ENCODE assay signal across 15 cellular contexts in genomic region chr11:125262194-125262824, GRCh38.
DNase-seq lines count a peak whose midpoint lies in the region; ATAC-seq, FAIRE-seq and TF ChIP-seq lines count a peak whose summit lies in the region.
"Had no signal": no experiment of that assay in that cellular context is flagged by ENCODE, and none has a peak within 500 bp of the region (broad histone marks: within the 10 kb centered on the region; RNA-seq: fewer than 3 reads in every experiment).

No MANE protein-coding gene starts in this region.

- no peak overlapping the region for H3K4me3 ChIP-seq in AG04450 (ENCODE audit: low read depth, low read length)
- H3K4me3 ChIP-seq in endothelial cell of umbilical vein (replicated peaks in 1 of 3; ENCODE audit: insufficient read depth in 1 of 3, low read depth in 1 of 3, low read length in 3 of 3), result no peak overlapping the region
- H3K4me3 ChIP-seq in uterus, result no peak overlapping the region

- intact Hi-C loops in endothelial cell of umbilical vein (cut with micrococcal nuclease) (loop anchor here (5.0 kb wide), 1 partner anchor 85 kb away; no protein-coding TSS in a partner anchor), uterus (cut with DNase I; ENCODE audit: low total_unique reads) (no loop called here)

- no peak for ATAC-seq in HG02642 (IDR thresholded peaks at IDR 0.05; ENCODE audit: poor library complexity, unreplicated experiment)
- ATAC-seq: naive thymus-derived CD8-positive, alpha-beta T cell had no signal

- BruUV-seq in endothelial cell of umbilical vein (replicated peaks; lab: Mats Ljungman, UMichigan), result no TSS peak

- no peak for TF ChIP-seq POLR2A in endothelial cell of umbilical vein (IDR thresholded peaks at IDR 0.05; ENCODE audit: low read depth, low read length)
- no peak for TF ChIP-seq POLR2A in uterus (IDR thresholded peaks at IDR 0.05)

- peak overlapping the region; percentile 99 for H3K27ac ChIP-seq in AG04450 (ENCODE audit: low read depth, low read length)
- H3K27ac ChIP-seq in endothelial cell of umbilical vein (ENCODE audit: insufficient read depth, low read depth, low read length), result no peak overlapping the region
- no peak overlapping the region for H3K27ac ChIP-seq in uterus

- H3K36me3 Mint-ChIP-seq in nephron (ENCODE audit: low read depth), result no peaks in the 10 kb centered on the region
- H3K36me3 Mint-ChIP-seq: naive thymus-derived CD8-positive, alpha-beta T cell had no signal

- no peak for FAIRE-seq in endothelial cell of umbilical vein (lab: Jason Lieb, UNC)
- FAIRE-seq: GM12891, TTC549 had no signal

- no peaks in the 10 kb centered on the region for H3K9me3 Mint-ChIP-seq in nephron
- H3K9me3 Mint-ChIP-seq: central memory CD8-positive, alpha-beta T cell; naive thymus-derived CD8-positive, alpha-beta T cell had no signal

- H3K4me1 Mint-ChIP-seq in nephron, result peaks cover 88% of the 10 kb centered on the region
- H3K4me1 Mint-ChIP-seq: central memory CD8-positive, alpha-beta T cell had no signal

- no peaks in the 10 kb centered on the region for H3K36me3 ChIP-seq in endothelial cell of umbilical vein (ENCODE audit: control insufficient read depth in 2 of 2, extremely low read depth in 1 of 2, insufficient read depth in 2 of 2, low read length in 2 of 2)
- no peaks in the 10 kb centered on the region for H3K36me3 ChIP-seq in uterus

- no peaks in the 10 kb centered on the region for H4K20me1 ChIP-seq in endothelial cell of umbilical vein (replicated peaks; ENCODE audit: control insufficient read depth, extremely low read depth, insufficient read depth, low read length)

- H3K4me3 Mint-ChIP-seq in nephron, result peak overlapping the region; percentile 45 to 67 (median 54)
- H3K4me3 Mint-ChIP-seq: central memory CD8-positive, alpha-beta T cell had no signal

- peak overlapping the region; percentile 95 to 99 (median 97) for H3K27ac Mint-ChIP-seq in nephron

- no peaks in the 10 kb centered on the region for H3K9me1 ChIP-seq in endothelial cell of umbilical vein (replicated peaks; ENCODE audit: control insufficient read depth, extremely low read depth, insufficient read depth, low read length)

- H3K79me2 ChIP-seq in endothelial cell of umbilical vein (ENCODE audit: control insufficient read depth, insufficient read depth, low read length), result no peaks in the 10 kb centered on the region

- dilution Hi-C loops in endothelial cell of umbilical vein (cut with MboI; ENCODE audit: extremely low pct_ligation_motif_present, low sequenced_read_pairs), result no loop called here

- POLR2A ChIA-PET in AG04450 (lab: Yijun Ruan, JAX), result interaction anchor here (0.5 to 1.7 kb wide), 7 partner anchors 15 to 97 kb away, joined by 3 to 11 read pairs (median 6); partner anchors contain the start of gene PKNOX2
- POLR2A ChIA-PET in endothelial cell of umbilical vein (lab: Charles Lee), result no interaction called here

- H3K27me3 ChIP-seq in AG04450 (ENCODE audit: control insufficient read depth, insufficient read depth, low read length), result no peaks in the 10 kb centered on the region
- H3K27me3 ChIP-seq in endothelial cell of umbilical vein (ENCODE audit: control insufficient read depth in 2 of 2, insufficient read depth in 2 of 2, low read length in 2 of 2), result peaks cover 16 to 31% of the 10 kb centered on the region in 2 experiments
- H3K27me3 ChIP-seq in uterus, result no peaks in the 10 kb centered on the region

- no peak overlapping the region for H2AFZ ChIP-seq in endothelial cell of umbilical vein (ENCODE audit: low read depth, low read length)

- TF ChIP-seq CTCF in AG04450 (IDR thresholded peaks at IDR 0.05; ENCODE audit: low read depth, low read length), result no peak
- no peak for TF ChIP-seq CTCF in endothelial cell of umbilical vein (IDR thresholded peaks at IDR 0.05; ENCODE audit: extremely low read depth in 1 of 2, insufficient read depth in 1 of 2, low read depth in 1 of 2, low read length in 2 of 2)
- TF ChIP-seq CTCF in nephron (IDR thresholded peaks at IDR 0.05; ENCODE audit: unreplicated experiment in 3 of 3), result no peak
- TF ChIP-seq CTCF in uterus (IDR thresholded peaks at IDR 0.05), result no peak

- no peaks in the 10 kb centered on the region for H3K27me3 Mint-ChIP-seq in nephron (ENCODE audit: low read depth)

- CTCF ChIA-PET in AG04450 (lab: Charles Lee), result interaction anchor here (1.2 kb wide), 1 partner anchor 86 kb away, joined by 4 read pairs; no protein-coding TSS in a partner anchor
- CTCF ChIA-PET in endothelial cell of umbilical vein (lab: Charles Lee), result no interaction called here

- DNase-seq in AG04450 (ENCODE audit: low read depth, low spot score) (no peak), LHCN-M2 (ENCODE audit: low read depth) (peak; percentile 82), endothelial cell of umbilical vein (ENCODE audit: low read depth, low spot score) (no peak), uterus (no peak), NCI-H2196 treated with DMSO at 0.1 percent for 48 hours (lab: John Stamatoyannopoulos, UW; ENCODE audit: unreplicated experiment) (no peak), iPS-NIHi7 (ENCODE audit: extremely low spot score) (no peak)
- DNase-seq: activated naive CD4-positive, alpha-beta T cell; DMS153; GOT3; naive thymus-derived CD8-positive, alpha-beta T cell had no signal

- H3K9me3 ChIP-seq in AG04450 (ENCODE audit: control insufficient read depth, insufficient read depth, low read length) (no peaks in the 10 kb centered on the region), endothelial cell of umbilical vein (replicated peaks; ENCODE audit: control insufficient read depth, insufficient read depth, low read length) (no peaks in the 10 kb centered on the region), uterus (no peaks in the 10 kb centered on the region)

- H3K9ac ChIP-seq in endothelial cell of umbilical vein (replicated peaks; ENCODE audit: extremely low read depth, insufficient read depth, low read length), result no peak overlapping the region

- H3K4me2 ChIP-seq in endothelial cell of umbilical vein (ENCODE audit: insufficient read depth, low read length), result no peak overlapping the region

- H3K4me1 ChIP-seq in endothelial cell of umbilical vein (ENCODE audit: control insufficient read depth, extremely low read depth, insufficient read depth, low read length) (no peaks in the 10 kb centered on the region), uterus (peaks cover 0 to 12% of the 10 kb centered on the region in 2 donors)

TF ChIP-seq in endothelial cell of umbilical vein, 7 proteins besides CTCF, POLR2A, EP300 and RAD21:
- TF ChIP-seq MAX (IDR thresholded peaks at IDR 0.05; ENCODE audit: insufficient read depth, insufficient read length), result no peak
- TF ChIP-seq EZH2 (IDR thresholded peaks at IDR 0.05; ENCODE audit: borderline replicate concordance, low read depth, low read length, severe bottlenecking), result peak; percentile 21
